1 cellular context compared by ENCODE assay signal in genomic region chr19:19592690-19593089, GRCh38.
TF ChIP-seq lines count a peak whose summit lies in the region.

No MANE protein-coding gene starts in this region.

TF ChIP-seq in IMR-90, 13 proteins besides CTCF, POLR2A, EP300 and RAD21:
- no peak for TF ChIP-seq USF2 (IDR thresholded peaks at IDR 0.05; ENCODE audit: low read depth, low read length)
- TF ChIP-seq MXI1 (IDR thresholded peaks at IDR 0.05; ENCODE audit: borderline replicate concordance, low read depth, low read length) = no peak
- no peak for TF ChIP-seq MAZ (IDR thresholded peaks at IDR 0.05; ENCODE audit: borderline replicate concordance, low read depth, low read length)
- no peak for TF ChIP-seq SMC3 (IDR thresholded peaks at IDR 0.05; ENCODE audit: low read depth, low read length)
- TF ChIP-seq, protein P1, sequence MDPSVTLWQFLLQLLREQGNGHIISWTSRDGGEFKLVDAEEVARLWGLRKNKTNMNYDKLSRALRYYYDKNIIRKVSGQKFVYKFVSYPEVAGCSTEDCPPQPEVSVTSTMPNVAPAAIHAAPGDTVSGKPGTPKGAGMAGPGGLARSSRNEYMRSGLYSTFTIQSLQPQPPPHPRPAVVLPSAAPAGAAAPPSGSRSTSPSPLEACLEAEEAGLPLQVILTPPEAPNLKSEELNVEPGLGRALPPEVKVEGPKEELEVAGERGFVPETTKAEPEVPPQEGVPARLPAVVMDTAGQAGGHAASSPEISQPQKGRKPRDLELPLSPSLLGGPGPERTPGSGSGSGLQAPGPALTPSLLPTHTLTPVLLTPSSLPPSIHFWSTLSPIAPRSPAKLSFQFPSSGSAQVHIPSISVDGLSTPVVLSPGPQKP (IDR thresholded peaks at IDR 0.05; ENCODE audit: borderline replicate concordance, low read depth, low read length) = no peak
- no peak for TF ChIP-seq NFE2L2 (IDR thresholded peaks at IDR 0.05; ENCODE audit: low read depth, low read length)
- no peak for TF ChIP-seq CHD1 (IDR thresholded peaks at IDR 0.05; ENCODE audit: low read depth, low read length)
- TF ChIP-seq CEBPB (IDR thresholded peaks at IDR 0.05; ENCODE audit: low read depth, low read length) = no peak
- TF ChIP-seq RCOR1 (IDR thresholded peaks at IDR 0.05; ENCODE audit: insufficient replicate concordance, low read length) = no peak
- no peak for TF ChIP-seq MAFK (IDR thresholded peaks at IDR 0.05; ENCODE audit: low read depth, low read length)
- TF ChIP-seq BHLHE40 (IDR thresholded peaks at IDR 0.05; ENCODE audit: low read depth, low read length) = no peak
